Comparison of ENCODE assay signal across 24 cellular contexts in genomic region chrX:66915893-66916292, GRCh38.
"Had no signal": no experiment of that assay in that cellular context is flagged by ENCODE, and none has a peak within 500 bp of the region (broad histone marks: within the 10 kb centered on the region; RNA-seq: fewer than 3 reads in every experiment).

No MANE protein-coding gene starts in this region.

- H3K36me3 ChIP-seq: adrenal gland, gastroesophageal sphincter, spleen, transverse colon had no signal

- H3K27me3 ChIP-seq: body of pancreas, gastroesophageal sphincter, spleen, testis, transverse colon had no signal

- H3K9ac ChIP-seq: parathyroid adenoma had no signal

- H3K36me3 Mint-ChIP-seq: activated CD8-positive, alpha-beta memory T cell treated with anti-CD3 and anti-CD28 coated beads, Interleukin-2, amount 10 ng/mL, durations not matched to agents 7 days and 5 days; activated naive CD8-positive, alpha-beta T cell treated with anti-CD3 and anti-CD28 coated beads for 36 hours; naive thymus-derived CD4-positive, alpha-beta T cell had no signal

- H3K4me3 Mint-ChIP-seq: activated CD4-positive, alpha-beta T cell treated with anti-CD3 and anti-CD28 coated beads for 36 hours; activated CD8-positive, alpha-beta memory T cell treated with anti-CD3 and anti-CD28 coated beads, Interleukin-2, amount 10 ng/mL, durations not matched to agents 7 days and 5 days; activated CD8-positive, alpha-beta T cell treated with anti-CD3 and anti-CD28 coated beads, Interleukin-2, amount 10 ng/mL, durations not matched to agents 7 days and 5 days; activated naive CD4-positive, alpha-beta T cell treated with anti-CD3 and anti-CD28 coated beads for 36 hours; activated naive CD8-positive, alpha-beta T cell treated with anti-CD3 and anti-CD28 coated beads for 36 hours; naive thymus-derived CD4-positive, alpha-beta T cell; neural crest cell had no signal

- H3K27ac ChIP-seq: adrenal gland, body of pancreas, gastroesophageal sphincter, parathyroid adenoma, spleen, testis, transverse colon had no signal

- H3K79me2 ChIP-seq: parathyroid adenoma had no signal

- H3K4me3 ChIP-seq: adrenal gland, body of pancreas, gastroesophageal sphincter, spleen, testis, transverse colon had no signal

- H3K9me3 ChIP-seq: adrenal gland, body of pancreas, gastroesophageal sphincter, spleen, testis, transverse colon had no signal

- H3K27me3 Mint-ChIP-seq: activated CD4-positive, alpha-beta T cell treated with anti-CD3 and anti-CD28 coated beads for 36 hours; activated CD8-positive, alpha-beta memory T cell treated with anti-CD3 and anti-CD28 coated beads, Interleukin-2, amount 10 ng/mL, durations not matched to agents 7 days and 5 days had no signal

- ATAC-seq: activated CD4-positive, alpha-beta T cell treated with anti-CD3 and anti-CD28 coated beads for 36 hours; activated CD8-positive, alpha-beta memory T cell treated with anti-CD3 and anti-CD28 coated beads, Interleukin-2, amount 10 ng/mL, durations not matched to agents 7 days and 5 days; activated CD8-positive, alpha-beta T cell treated with anti-CD3 and anti-CD28 coated beads, Interleukin-2, amount 10 ng/mL, durations not matched to agents 7 days and 5 days; body of pancreas; gastroesophageal sphincter; left colon; naive thymus-derived CD4-positive, alpha-beta T cell; right cardiac atrium; stimulated activated naive CD8-positive, alpha-beta T cell treated with anti-CD3 and anti-CD28 coated beads, Interleukin-15, Interleukin-2, amounts not matched to agents 100 U/mL and 50 U/mL, for 24 hours had no signal

- H3K9me3 Mint-ChIP-seq: activated naive CD4-positive, alpha-beta T cell treated with anti-CD3 and anti-CD28 coated beads for 36 hours; activated naive CD8-positive, alpha-beta T cell treated with anti-CD3 and anti-CD28 coated beads for 36 hours had no signal

- H3K27ac Mint-ChIP-seq: activated CD4-positive, alpha-beta T cell treated with anti-CD3 and anti-CD28 coated beads for 36 hours; activated CD8-positive, alpha-beta memory T cell treated with anti-CD3 and anti-CD28 coated beads, Interleukin-2, amount 10 ng/mL, durations not matched to agents 7 days and 5 days; activated CD8-positive, alpha-beta T cell treated with anti-CD3 and anti-CD28 coated beads, Interleukin-2, amount 10 ng/mL, durations not matched to agents 7 days and 5 days; activated naive CD4-positive, alpha-beta T cell treated with anti-CD3 and anti-CD28 coated beads for 36 hours; activated naive CD8-positive, alpha-beta T cell treated with anti-CD3 and anti-CD28 coated beads for 36 hours; naive thymus-derived CD4-positive, alpha-beta T cell had no signal

- H3K4me1 Mint-ChIP-seq: activated CD4-positive, alpha-beta T cell treated with anti-CD3 and anti-CD28 coated beads for 36 hours; activated CD8-positive, alpha-beta memory T cell treated with anti-CD3 and anti-CD28 coated beads, Interleukin-2, amount 10 ng/mL, durations not matched to agents 7 days and 5 days; activated naive CD8-positive, alpha-beta T cell treated with anti-CD3 and anti-CD28 coated beads for 36 hours; naive thymus-derived CD4-positive, alpha-beta T cell had no signal

- H3K4me1 ChIP-seq: adrenal gland, body of pancreas, gastroesophageal sphincter, parathyroid adenoma, spleen, testis, transverse colon had no signal

- DNase-seq: activated CD4-positive, alpha-beta T cell treated with anti-CD3 and anti-CD28 coated beads for 36 hours; activated CD8-positive, alpha-beta memory T cell treated with anti-CD3 and anti-CD28 coated beads, Interleukin-2, amount 10 ng/mL, durations not matched to agents 7 days and 5 days; activated CD8-positive, alpha-beta T cell treated with anti-CD3 and anti-CD28 coated beads, Interleukin-2, amount 10 ng/mL, durations not matched to agents 7 days and 5 days; activated effector memory CD4-positive, alpha-beta T cell treated with Interleukin-2 at 50 U/mL for 16 hours; activated naive CD4-positive, alpha-beta T cell treated with anti-CD3 and anti-CD28 coated beads for 36 hours; activated naive CD8-positive, alpha-beta T cell treated with anti-CD3 and anti-CD28 coated beads for 36 hours; aorta; body of pancreas; dermis blood vessel endothelial cell; effector CD8-positive, alpha-beta T cell; left colon; midbrain; naive thymus-derived CD4-positive, alpha-beta T cell; occipital lobe; right cardiac atrium; spleen; stimulated activated naive CD8-positive, alpha-beta T cell treated with anti-CD3 and anti-CD28 coated beads, Interleukin-15, Interleukin-2, amounts not matched to agents 100 U/mL and 50 U/mL, for 24 hours; T-helper 2 cell; testis; transverse colon had no signal
